Comparison of ENCODE assay signal across 17 cellular contexts in genomic region chr10:88226027-88226690, GRCh38.
DNase-seq lines count a peak whose midpoint lies in the region; ATAC-seq lines count a peak whose summit lies in the region.
"Had no signal": no experiment of that assay in that cellular context is flagged by ENCODE, and none has a peak within 500 bp of the region (broad histone marks: within the 10 kb centered on the region; RNA-seq: fewer than 3 reads in every experiment).

No MANE protein-coding gene starts in this region.

- ATAC-seq in Right ventricle myocardium inferior (peak; percentile 69), left ventricle myocardium superior (peak; percentile 63), sciatic nerve (peak; percentile 45), HG03196 (IDR thresholded peaks at IDR 0.05; ENCODE audit: unreplicated experiment) (no peak)
- no peak for ATAC-seq in stimulated activated naive CD8-positive, alpha-beta T cell treated with anti-CD3 and anti-CD28 coated beads, Interleukin-15, amount 100 ng/mL, for 72 hours
- ATAC-seq: Panc1 had no signal

- no peak overlapping the region for H3K4me3 Mint-ChIP-seq in stimulated activated naive CD8-positive, alpha-beta T cell treated with anti-CD3 and anti-CD28 coated beads, Interleukin-15, amount 100 ng/mL, for 72 hours
- H3K4me3 Mint-ChIP-seq: CD4-positive, CD25-positive, alpha-beta regulatory T cell had no signal

- H3K27ac Mint-ChIP-seq in stimulated activated naive CD8-positive, alpha-beta T cell treated with anti-CD3 and anti-CD28 coated beads, Interleukin-15, amount 100 ng/mL, for 72 hours: no peak overlapping the region
- H3K27ac Mint-ChIP-seq: CD4-positive, CD25-positive, alpha-beta regulatory T cell had no signal

- H3K4me1 Mint-ChIP-seq in stimulated activated naive CD8-positive, alpha-beta T cell treated with anti-CD3 and anti-CD28 coated beads, Interleukin-15, amount 100 ng/mL, for 72 hours: no peaks in the 10 kb centered on the region

- peaks cover 7 to 8% of the 10 kb centered on the region in 2 donors for H3K9me3 Mint-ChIP-seq in stimulated activated naive CD8-positive, alpha-beta T cell treated with anti-CD3 and anti-CD28 coated beads, Interleukin-15, amount 100 ng/mL, for 72 hours

- no peak for DNase-seq in Right ventricle myocardium inferior (ENCODE audit: missing footprints)
- DNase-seq in cardiac septum (ENCODE audit: low spot score): no peak
- DNase-seq in left ventricle myocardium superior: no peak
- no peak for DNase-seq in sciatic nerve (ENCODE audit: low spot score)
- no peak for DNase-seq in stimulated activated naive CD8-positive, alpha-beta T cell treated with anti-CD3 and anti-CD28 coated beads, Interleukin-15, amount 100 ng/mL, for 72 hours
- no peak for DNase-seq in glomerular visceral epithelial cell (ENCODE audit: extremely low spot score)
- DNase-seq: BE2C; CD4-positive, CD25-positive, alpha-beta regulatory T cell; COR-L47; GF-D8; GM23248; HCEC 1CT; KBM-7; NCI-H1105; NCI-H2081 treated with DMSO at 0.1 percent for 48 hours had no signal

- H3K27me3 Mint-ChIP-seq in stimulated activated naive CD8-positive, alpha-beta T cell treated with anti-CD3 and anti-CD28 coated beads, Interleukin-15, amount 100 ng/mL, for 72 hours: no peaks in the 10 kb centered on the region
- H3K27me3 Mint-ChIP-seq: CD4-positive, CD25-positive, alpha-beta regulatory T cell had no signal

- intact Hi-C loops in Right ventricle myocardium inferior (cut with DNase I) (loop anchor here (5.0 kb wide), 2 partner anchors 79 to 364 kb away; partner anchors contain the start of genes KLLN and PTEN), cardiac septum (cut with DNase I) (no loop called here), left ventricle myocardium superior (cut with micrococcal nuclease) (no loop called here), sciatic nerve (cut with DNase I) (no loop called here)

Comparison
In these comparisons a context has a peak if more than half of its experiments do, and no peak if none do; other contexts are left out.
1. ATAC-seq: peak in Right ventricle myocardium inferior (single experiment), left ventricle myocardium superior (single experiment) and sciatic nerve (single experiment); none in stimulated activated naive CD8-positive, alpha-beta T cell treated with anti-CD3 and anti-CD28 coated beads, Interleukin-15, amount 100 ng/mL, for 72 hours (single experiment) and HG03196 (single experiment).